In genomic region chr10:86345296-86346168, GRCh38 we compare ENCODE assay signal across 2 cellular contexts.
TF ChIP-seq lines count a peak whose summit lies in the region.

No MANE protein-coding gene starts in this region.

TF ChIP-seq in A549, 52 proteins besides CTCF, POLR2A, EP300 and RAD21 (continued from another document):
- peak; percentile 51; the same call in 1 of the 2 replicates for TF ChIP-seq MAX (IDR thresholded peaks at IDR 0.05)
- no peak for TF ChIP-seq BCL3 (IDR thresholded peaks at IDR 0.05)

TF ChIP-seq in GM23338, 12 proteins besides CTCF, POLR2A, EP300 and RAD21:
- TF ChIP-seq ZNF462 (CRISPR knock-in tag; IDR thresholded peaks at IDR 0.05) (no peak), REST (IDR thresholded peaks at IDR 0.05; ENCODE audit: unreplicated experiment) (peak; percentile 49), ETS1 (IDR thresholded peaks at IDR 0.05) (no peak), ZNF114 (CRISPR knock-in tag; IDR thresholded peaks at IDR 0.05) (no peak), ZNF331 (CRISPR knock-in tag; IDR thresholded peaks at IDR 0.05; ENCODE audit: low read depth) (no peak)
